Comparison of ENCODE assay signal across 10 cellular contexts in the genomic region with DNA sequence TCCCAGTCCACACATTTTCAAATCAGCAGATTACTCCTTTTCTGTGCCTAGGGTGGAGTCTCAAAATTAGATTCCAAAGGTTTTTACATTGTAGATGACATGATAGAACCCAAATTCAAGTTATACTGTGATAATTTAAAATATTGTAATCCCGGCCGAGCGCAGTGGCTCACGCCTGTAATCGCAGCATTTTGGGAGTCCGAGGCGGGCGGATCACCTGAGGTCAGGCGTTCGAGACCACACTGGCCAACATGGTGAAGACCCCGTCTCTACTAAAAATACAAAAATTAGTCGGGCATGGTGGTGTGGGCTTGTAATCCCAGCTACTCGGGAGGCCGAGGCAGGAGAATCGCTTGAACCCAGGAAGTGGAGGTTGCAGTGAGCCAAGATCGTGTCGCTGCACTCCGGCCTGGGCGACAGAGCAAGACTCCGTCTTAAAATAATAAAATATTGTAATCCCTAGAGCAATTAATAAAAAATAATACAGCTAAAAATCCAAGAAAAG. TPM values are rescaled to one million over a fixed set of nuclear protein-coding genes. Genes with fewer than 3 reads are reported as not detected.
DNase-seq lines count a peak whose midpoint lies in the region; ATAC-seq, FAIRE-seq and TF ChIP-seq lines count a peak whose summit lies in the region.
"Had no signal": no experiment of that assay in that cellular context is flagged by ENCODE, and none has a peak within 500 bp of the region (broad histone marks: within the 10 kb centered on the region; RNA-seq: fewer than 3 reads in every experiment).

No MANE protein-coding gene starts in this region.

- H2BK15ac ChIP-seq in neuronal stem cell (ENCODE audit: low read length): no peak overlapping the region

- peaks cover 31% of the 10 kb centered on the region for H3K79me2 ChIP-seq in endothelial cell of umbilical vein (ENCODE audit: control insufficient read depth, insufficient read depth, low read length)

- no CpG with 5 or more reads among the region's 20 CpGs for WGBS in neuronal stem cell (ENCODE audit: extremely low coverage in 2 of 2, insufficient read length in 2 of 2, insufficient replicate concordance in 1 of 2), 2 donors

- peaks cover 4% of the 10 kb centered on the region for H3K79me1 ChIP-seq in neuronal stem cell (ENCODE audit: low read depth, low read length)

- no peak overlapping the region for H2BK120ac ChIP-seq in neuronal stem cell (ENCODE audit: low read depth, low read length)

- dilution Hi-C loops in endothelial cell of umbilical vein (cut with MboI; ENCODE audit: extremely low pct_ligation_motif_present, low sequenced_read_pairs): no loop called here

- no peak for DNase-seq in NT2/D1 (ENCODE audit: low read depth, low spot score)
- DNase-seq in endothelial cell of umbilical vein (ENCODE audit: low read depth, low spot score): no peak
- no peak for DNase-seq in neuronal stem cell (ENCODE audit: low spot score)
- no peak for DNase-seq in mucosa of descending colon
- DNase-seq in SIG-M5 treated with dmso at 0.1 percent for 504 hours (lab: John Stamatoyannopoulos, UW; ENCODE audit: unreplicated experiment): no peak
- no peak for DNase-seq in NK-92 (lab: John Stamatoyannopoulos, UW; ENCODE audit: unreplicated experiment)
- DNase-seq in germinal center (ENCODE audit: low spot score): no peak
- DNase-seq: activated effector memory CD4-positive, alpha-beta T cell treated with Interleukin-2 at 50 U/mL for 16 hours; SIG-M5 had no signal

- H4K8ac ChIP-seq in neuronal stem cell (ENCODE audit: low read depth, low read length): no peak overlapping the region

- H3K4me3 ChIP-seq in BLaER1 treated with 17β-estradiol and CSF1 and Interleukin-3, amounts not matched to agents 10 nM and 100 nM: peak overlapping the region in 6 of 10 experiments; percentile 80 to 96 (median 84); a peak in 8 of 20 replicates
- H3K4me3 ChIP-seq in NT2/D1 (ENCODE audit: insufficient read length, low read depth): peak overlapping the region; percentile 64
- H3K4me3 ChIP-seq in endothelial cell of umbilical vein (replicated peaks in 1 of 3; ENCODE audit: insufficient read depth in 1 of 3, low read depth in 1 of 3, low read length in 3 of 3): peak overlapping the region in 1 of 3 experiments; percentile 64
- peak overlapping the region in 1 of 2 donors; percentile 88 for H3K4me3 ChIP-seq in neuronal stem cell (ENCODE audit: low read length in 2 of 2)
- no peak overlapping the region for H3K4me3 ChIP-seq in mucosa of descending colon

- no peak for ATAC-seq in mucosa of descending colon

- peaks cover 0 to 24% (median 13%) of the 10 kb centered on the region in 11 experiments; a peak in 17 of 22 replicates for H3K27me3 ChIP-seq in BLaER1 treated with 17β-estradiol and CSF1 and Interleukin-3, amounts not matched to agents 10 nM and 100 nM
- H3K27me3 ChIP-seq in NT2/D1 (ENCODE audit: insufficient read depth, insufficient read length) (peaks cover 29% of the 10 kb centered on the region), endothelial cell of umbilical vein (ENCODE audit: control insufficient read depth in 2 of 2, insufficient read depth in 2 of 2, low read length in 2 of 2) (no peaks in the 10 kb centered on the region), neuronal stem cell (ENCODE audit: control insufficient read depth in 3 of 3, insufficient read depth in 3 of 3, low read depth in 1 of 3, low read length in 3 of 3) (peaks cover 0 to 10% (median 0%) of the 10 kb centered on the region in 3 experiments)

- H3K9ac ChIP-seq in BLaER1 treated with 17β-estradiol and CSF1 and Interleukin-3, amounts not matched to agents 10 nM and 100 nM: peak overlapping the region in 1 of 11 experiments; percentile 84; a peak in 2 of 22 replicates
- H3K9ac ChIP-seq in NT2/D1 (ENCODE audit: insufficient read length, low read depth) (peak overlapping the region; percentile 80), endothelial cell of umbilical vein (replicated peaks; ENCODE audit: extremely low read depth, insufficient read depth, low read length) (no peak overlapping the region), neuronal stem cell (ENCODE audit: low read depth, low read length, poor library complexity) (no peak overlapping the region)

- intact Hi-C loops in endothelial cell of umbilical vein (cut with micrococcal nuclease) (no loop called here), mucosa of descending colon (cut with DNase I, micrococcal nuclease) (no loop called here)

- CTCF ChIA-PET in endothelial cell of umbilical vein (lab: Charles Lee): interaction anchor here (1.1 to 1.2 kb wide), 2 partner anchors 50 to 94 kb away, joined by 3 read pairs; no protein-coding TSS in a partner anchor

- no peak overlapping the region for H3K4ac ChIP-seq in neuronal stem cell (ENCODE audit: low read length)

- H4K20me1 ChIP-seq in BLaER1 treated with 17β-estradiol and CSF1 and Interleukin-3, amounts not matched to agents 10 nM and 100 nM: peaks cover 27 to 35% (median 32%) of the 10 kb centered on the region in 11 experiments
- no peaks in the 10 kb centered on the region for H4K20me1 ChIP-seq in endothelial cell of umbilical vein (replicated peaks; ENCODE audit: control insufficient read depth, extremely low read depth, insufficient read depth, low read length)

- no peak overlapping the region for H3K14ac ChIP-seq in neuronal stem cell (ENCODE audit: low read length)

- no peak overlapping the region for H2BK5ac ChIP-seq in neuronal stem cell (ENCODE audit: low read length)

- no peak for TF ChIP-seq CTCF in endothelial cell of umbilical vein (IDR thresholded peaks at IDR 0.05; ENCODE audit: extremely low read depth in 1 of 2, insufficient read depth in 1 of 2, low read depth in 1 of 2, low read length in 2 of 2)
- TF ChIP-seq CTCF in mucosa of descending colon (IDR thresholded peaks at IDR 0.05): no peak

- no peak overlapping the region for H2AFZ ChIP-seq in endothelial cell of umbilical vein (ENCODE audit: low read depth, low read length)
- peak overlapping the region; percentile 99 for H2AFZ ChIP-seq in neuronal stem cell (ENCODE audit: low read length)

- no peak overlapping the region for H2AK5ac ChIP-seq in neuronal stem cell (ENCODE audit: low read depth, low read length)

- H3K18ac ChIP-seq in neuronal stem cell (ENCODE audit: low read length): no peak overlapping the region

- H3K36me3 ChIP-seq in BLaER1 treated with 17β-estradiol and CSF1 and Interleukin-3, amounts not matched to agents 10 nM and 100 nM: no peaks in the 10 kb centered on the region
- H3K36me3 ChIP-seq in NT2/D1 (ENCODE audit: insufficient read depth, insufficient read length, low read length): no peaks in the 10 kb centered on the region
- H3K36me3 ChIP-seq in endothelial cell of umbilical vein (ENCODE audit: control insufficient read depth in 2 of 2, extremely low read depth in 1 of 2, insufficient read depth in 2 of 2, low read length in 2 of 2): no peaks in the 10 kb centered on the region
- no peaks in the 10 kb centered on the region for H3K36me3 ChIP-seq in neuronal stem cell (replicated peaks in 1 of 2; ENCODE audit: control insufficient read depth in 2 of 2, insufficient read depth in 2 of 2, low read length in 2 of 2)
- H3K36me3 ChIP-seq in mucosa of descending colon (ENCODE audit: low read depth): no peaks in the 10 kb centered on the region

- H4K91ac ChIP-seq in neuronal stem cell (ENCODE audit: low read depth, low read length, poor library complexity): no peak overlapping the region

- POLR2A ChIA-PET in endothelial cell of umbilical vein (lab: Charles Lee): no interaction called here

- H3K27ac ChIP-seq in BLaER1 treated with 17β-estradiol and CSF1 and Interleukin-3, amounts not matched to agents 10 nM and 100 nM: no peak overlapping the region
- H3K27ac ChIP-seq in endothelial cell of umbilical vein (ENCODE audit: insufficient read depth, low read depth, low read length) (no peak overlapping the region), neuronal stem cell (replicated peaks; ENCODE audit: low read length) (no peak overlapping the region)

- H3K4me1 ChIP-seq in BLaER1 treated with 17β-estradiol and CSF1 and Interleukin-3, amounts not matched to agents 10 nM and 100 nM: peaks cover 9 to 33% (median 21%) of the 10 kb centered on the region in 10 experiments
- peaks cover 2% of the 10 kb centered on the region for H3K4me1 ChIP-seq in NT2/D1 (ENCODE audit: insufficient read depth, insufficient read length)
- peaks cover 9% of the 10 kb centered on the region for H3K4me1 ChIP-seq in endothelial cell of umbilical vein (ENCODE audit: control insufficient read depth, extremely low read depth, insufficient read depth, low read length)
- peaks cover 2 to 5% of the 10 kb centered on the region in 2 donors for H3K4me1 ChIP-seq in neuronal stem cell (ENCODE audit: control insufficient read depth in 2 of 2, insufficient read depth in 1 of 2, low read depth in 1 of 2, low read length in 2 of 2)
- peaks cover 9% of the 10 kb centered on the region for H3K4me1 ChIP-seq in mucosa of descending colon (ENCODE audit: low read depth)

- no peak for FAIRE-seq in endothelial cell of umbilical vein (lab: Jason Lieb, UNC)

- TF ChIP-seq POLR2A in endothelial cell of umbilical vein (IDR thresholded peaks at IDR 0.05; ENCODE audit: low read depth, low read length): no peak

- BruUV-seq in endothelial cell of umbilical vein (replicated peaks; lab: Mats Ljungman, UMichigan): no TSS peak

- H3K4me2 ChIP-seq in BLaER1 treated with 17β-estradiol and CSF1 and Interleukin-3, amounts not matched to agents 10 nM and 100 nM: peak overlapping the region in 9 of 11 experiments; percentile 90 to 100 (median 99); a peak in 15 of 22 replicates
- H3K4me2 ChIP-seq in endothelial cell of umbilical vein (ENCODE audit: insufficient read depth, low read length) (peak overlapping the region; percentile 86), neuronal stem cell (ENCODE audit: insufficient read depth, low read length, poor library complexity, severe bottlenecking) (peak overlapping the region; percentile 79)

- no peaks in the 10 kb centered on the region for H3K9me3 ChIP-seq in BLaER1 treated with 17β-estradiol and CSF1 and Interleukin-3, amounts not matched to agents 10 nM and 100 nM (replicated peaks in 1 of 11)
- H3K9me3 ChIP-seq in NT2/D1 (ENCODE audit: insufficient read depth, low read length) (no peaks in the 10 kb centered on the region), endothelial cell of umbilical vein (replicated peaks; ENCODE audit: control insufficient read depth, insufficient read depth, low read length) (no peaks in the 10 kb centered on the region), neuronal stem cell (replicated peaks in 1 of 2; ENCODE audit: control insufficient read depth in 2 of 2, insufficient read depth in 1 of 2, low read depth in 1 of 2, low read length in 2 of 2) (no peaks in the 10 kb centered on the region), mucosa of descending colon (no peaks in the 10 kb centered on the region)

- no peak overlapping the region for H3K23ac ChIP-seq in neuronal stem cell (ENCODE audit: low read depth, low read length, poor library complexity)

- no peaks in the 10 kb centered on the region for H3K9me1 ChIP-seq in endothelial cell of umbilical vein (replicated peaks; ENCODE audit: control insufficient read depth, extremely low read depth, insufficient read depth, low read length)

- no peak overlapping the region for H2BK12ac ChIP-seq in neuronal stem cell (ENCODE audit: low read length)

RNA-seq across cellular contexts. Expression of a gene that starts 1.2 kb away (rescaled TPM):
- total RNA-seq in endothelial cell of umbilical vein (135 and 158 TPM in 2 replicates), mucosa of descending colon (100 to 1,000 TPM; 139 to 210 (median 143) TPM)
- polyA plus RNA-seq in endothelial cell of umbilical vein: 67.4 and 81.4 TPM in 2 replicates
- 50.8 and 64.0 TPM in 2 replicates for polyA plus RNA-seq in endothelial cell of umbilical vein (2011; cell fraction: cytosol; rRNA removed)
- 86.2 and 89.0 TPM in 2 replicates for polyA plus RNA-seq in endothelial cell of umbilical vein (2011; cell fraction: nucleus; rRNA removed)
- polyA plus RNA-seq in endothelial cell of umbilical vein (2012): 67.9 and 76.6 TPM in 2 replicates
- 214 and 271 TPM in 2 replicates for polyA minus RNA-seq in endothelial cell of umbilical vein
- 23.0 TPM for polyA minus RNA-seq in endothelial cell of umbilical vein (2011; cell fraction: cytosol; rRNA and poly(A)+ RNA removed)
- 51.3 and 75.1 TPM in 2 replicates for polyA minus RNA-seq in endothelial cell of umbilical vein (2011; cell fraction: nucleus; rRNA and poly(A)+ RNA removed)
- 50.3 TPM for polyA plus RNA-seq in neuronal stem cell (2013, experiment 1 of 2)
- polyA plus RNA-seq in neuronal stem cell (2013, experiment 2 of 2): 51.9 TPM

RNA-seq across cellular contexts. Expression of a gene that starts 58.0 kb away (rescaled TPM):
- total RNA-seq in endothelial cell of umbilical vein (18.4 and 18.6 TPM in 2 replicates), mucosa of descending colon (10 to 100 TPM; 11.9 to 15.3 (median 13.8) TPM)
- 5.1 and 6.7 TPM in 2 replicates for polyA plus RNA-seq in endothelial cell of umbilical vein
- polyA plus RNA-seq in endothelial cell of umbilical vein (2011; cell fraction: cytosol; rRNA removed): 8.3 and 8.6 TPM in 2 replicates
- 24.3 and 32.8 TPM in 2 replicates for polyA plus RNA-seq in endothelial cell of umbilical vein (2011; cell fraction: nucleus; rRNA removed)
- polyA plus RNA-seq in endothelial cell of umbilical vein (2012): 7.4 and 12.9 TPM in 2 replicates
- 11.6 and 12.7 TPM in 2 replicates for polyA minus RNA-seq in endothelial cell of umbilical vein
- polyA minus RNA-seq in endothelial cell of umbilical vein (2011; cell fraction: cytosol; rRNA and poly(A)+ RNA removed): 8.7 TPM
- 18.8 and 24.4 TPM in 2 replicates for polyA minus RNA-seq in endothelial cell of umbilical vein (2011; cell fraction: nucleus; rRNA and poly(A)+ RNA removed)
- 12.2 TPM for polyA plus RNA-seq in neuronal stem cell (2013, experiment 1 of 2)
- polyA plus RNA-seq in neuronal stem cell (2013, experiment 2 of 2): 14.5 TPM
